Comparison of ENCODE assay signal across 8 cellular contexts in the genomic region with DNA sequence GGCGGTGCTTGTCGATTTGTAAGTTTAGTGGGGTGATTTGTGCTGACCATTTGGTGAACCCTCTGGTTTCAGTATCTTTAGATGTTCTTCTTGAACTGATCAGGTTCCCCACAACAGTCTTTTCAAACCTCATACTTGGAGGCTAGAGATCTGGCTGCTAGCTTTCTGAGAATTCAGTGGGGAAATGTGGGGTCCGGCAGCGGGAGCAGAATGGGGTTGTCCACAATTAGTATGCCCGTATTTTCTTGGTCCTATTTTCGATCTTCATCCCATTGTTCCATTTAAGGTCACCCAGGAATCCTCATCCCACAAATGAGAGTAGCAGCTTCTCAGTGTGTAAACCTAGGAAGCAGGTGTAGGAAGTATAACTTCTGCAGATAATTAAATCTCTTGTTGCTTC. TPM values are rescaled to one million over a fixed set of nuclear protein-coding genes. Genes with fewer than 3 reads are reported as not detected.
"Had no signal": no experiment of that assay in that cellular context is flagged by ENCODE, and none has a peak within 500 bp of the region (broad histone marks: within the 10 kb centered on the region; RNA-seq: fewer than 3 reads in every experiment).

No MANE protein-coding gene starts in this region.

- H3K27ac ChIP-seq: HL-60 had no signal

- DNase-seq: IMR-90, KBM-7 had no signal

- FAIRE-seq: HepG2, HTR-8/SVneo, K562 had no signal

- ATAC-seq: HepG2, K562 had no signal

- H3K4me3 ChIP-seq: K562 had no signal

- H3K4me3 Mint-ChIP-seq: IgD-negative memory B cell had no signal

- H3K27me3 Mint-ChIP-seq: IgD-negative memory B cell had no signal

- H3K27ac Mint-ChIP-seq: IgD-negative memory B cell had no signal

RNA-seq across cellular contexts. Expression of gene TPTE, which starts 10.3 kb away (rescaled TPM):
- total RNA-seq: HepG2, HT-29, IMR-90 had no signal
- polyA plus RNA-seq: HepG2, IgD-negative memory B cell, IMR-90 had no signal
